Comparison of ENCODE assay signal across 27 cellular contexts in the genomic region with DNA sequence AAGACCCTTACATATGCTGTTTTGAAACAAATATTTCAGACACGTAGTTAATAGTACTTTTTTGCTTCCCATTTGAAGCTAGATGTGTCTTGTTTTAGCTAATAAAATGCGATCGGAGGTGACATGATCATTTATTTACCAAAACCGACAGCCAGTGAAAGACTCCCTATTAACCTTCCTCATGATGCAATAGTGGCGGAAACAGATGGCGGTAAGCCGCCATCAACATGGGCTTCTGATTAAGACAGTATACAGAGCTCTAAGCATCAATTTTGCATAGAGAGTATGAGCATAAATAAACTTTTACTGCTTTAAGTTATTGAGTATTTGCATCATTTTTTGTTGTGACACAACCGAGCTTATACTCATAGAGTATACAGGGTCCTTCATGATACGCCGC.
DNase-seq lines count a peak whose midpoint lies in the region; ATAC-seq, FAIRE-seq and TF ChIP-seq lines count a peak whose summit lies in the region.
"Had no signal": no experiment of that assay in that cellular context is flagged by ENCODE, and none has a peak within 500 bp of the region (broad histone marks: within the 10 kb centered on the region; RNA-seq: fewer than 3 reads in every experiment).

No MANE protein-coding gene starts in this region.

- WGBS in K562 (ENCODE audit: insufficient coverage, low coverage, missing lambda C conversion rate): 31% methylated on average over 10 of the region's 10 CpGs

- no peak for TF ChIP-seq CTCF in K562 (IDR thresholded peaks at IDR 0.05 in 2 of 3, conservative IDR thresholded peaks at IDR 0.05 in 1 of 3; ENCODE audit: insufficient read depth in 2 of 3, low read depth in 1 of 3, low read length in 3 of 3)

- TF ChIP-seq POLR2A in K562 (conservative IDR thresholded peaks at IDR 0.05): no peak

- no peaks in the 10 kb centered on the region for H3K36me3 ChIP-seq in K562 (ENCODE audit: control insufficient read depth, insufficient read depth, low read length)
- H3K36me3 ChIP-seq: BE2C; BLaER1; BLaER1 treated with 17β-estradiol and CSF1 and Interleukin-3, amounts not matched to agents 10 nM and 100 nM had no signal

- no peak for TF ChIP-seq RAD21 in K562 (CRISPR knock-in tag; conservative IDR thresholded peaks at IDR 0.05 in 1 of 2, IDR thresholded peaks at IDR 0.05 in 1 of 2)

- H3K79me2 ChIP-seq in K562 (ENCODE audit: control insufficient read depth, insufficient read depth, low read length): no peaks in the 10 kb centered on the region

- no peaks in the 10 kb centered on the region for H4K20me1 ChIP-seq in K562 (replicated peaks; ENCODE audit: control insufficient read depth, insufficient read depth, low read length)
- H4K20me1 ChIP-seq: BLaER1; BLaER1 treated with 17β-estradiol and CSF1 and Interleukin-3, amounts not matched to agents 10 nM and 100 nM had no signal

- CTCF ChIA-PET in K562 (lab: Yijun Ruan, JAX; ENCODE audit: low intra/inter-chr PET ratio): no interaction called here

- H3K4me1 ChIP-seq in K562 (replicated peaks in 1 of 2; ENCODE audit: control insufficient read depth in 2 of 2, insufficient read depth in 2 of 2, low read length in 2 of 2): no peaks in the 10 kb centered on the region
- H3K4me1 ChIP-seq: A549; BE2C; BLaER1; BLaER1 treated with 17β-estradiol and CSF1 and Interleukin-3, amounts not matched to agents 10 nM and 100 nM; Caco-2 had no signal

- POLR2A ChIA-PET in K562 (lab: Yijun Ruan, JAX): no interaction called here

- H3K9ac ChIP-seq in K562 (ENCODE audit: insufficient read depth in 1 of 2, low read depth in 2 of 2, low read length in 2 of 2): no peak overlapping the region
- H3K9ac ChIP-seq: BLaER1; BLaER1 treated with 17β-estradiol and CSF1 and Interleukin-3, amounts not matched to agents 10 nM and 100 nM had no signal

- no peak overlapping the region for H2AFZ ChIP-seq in K562 (ENCODE audit: low read depth, low read length)

- no TSS peak for BruUV-seq in K562 (replicated peaks; lab: Mats Ljungman, UMichigan)

- no peaks in the 10 kb centered on the region for H3K27me3 ChIP-seq in K562 (ENCODE audit: control insufficient read depth in 2 of 2, insufficient read depth in 2 of 2, low read length in 2 of 2)
- H3K27me3 ChIP-seq: BE2C; BLaER1; BLaER1 treated with 17β-estradiol and CSF1 and Interleukin-3, amounts not matched to agents 10 nM and 100 nM had no signal

- DNase-seq in K562 (ENCODE audit: extremely low read depth in 1 of 4, low spot score in 3 of 4) (no peak), NCI-H1048 (lab: John Stamatoyannopoulos, UW) (no peak)
- DNase-seq: 8988T; ACHN; AML-193; BE2C; C1 segment of cervical spinal cord; Caco-2; Calu3; CD4-positive, alpha-beta memory T cell; CD4-positive, alpha-beta T cell; CD4-positive, CD25-positive, alpha-beta regulatory T cell; CD8-positive, alpha-beta memory T cell; CD8-positive, alpha-beta T cell; COR-L47; DMS 273 treated with DMSO at 0.1 percent for 48 hours; DMS53; DMS79; DMS79 treated with DMSO at 0.1 percent for 48 hours; DND-41; EL had no signal

- no peak overlapping the region for H3K4me2 ChIP-seq in K562 (ENCODE audit: insufficient read depth, low read length)
- H3K4me2 ChIP-seq: A549; BLaER1; BLaER1 treated with 17β-estradiol and CSF1 and Interleukin-3, amounts not matched to agents 10 nM and 100 nM had no signal

- no peaks in the 10 kb centered on the region for H3K9me3 ChIP-seq in K562 (replicated peaks; ENCODE audit: control insufficient read depth, insufficient read depth, low read depth, low read length)
- H3K9me3 ChIP-seq: A549; BE2C; BLaER1; BLaER1 treated with 17β-estradiol and CSF1 and Interleukin-3, amounts not matched to agents 10 nM and 100 nM; Caco-2 had no signal

- no peak overlapping the region for H3K4me3 ChIP-seq in K562
- H3K4me3 ChIP-seq: A549; BLaER1; BLaER1 treated with 17β-estradiol and CSF1 and Interleukin-3, amounts not matched to agents 10 nM and 100 nM had no signal

- TF ChIP-seq EP300 in K562 (IDR thresholded peaks at IDR 0.05; ENCODE audit: low read length): no peak

- peak overlapping the region; percentile 18; the same call in 1 of the 3 replicates for H3K27ac ChIP-seq in K562 (ENCODE audit: extremely low read depth, low read depth, low read length)
- H3K27ac ChIP-seq: 22Rv1; A549; BLaER1; BLaER1 treated with 17β-estradiol and CSF1 and Interleukin-3, amounts not matched to agents 10 nM and 100 nM; C4-2B had no signal

- peak; percentile 41; the same call in 2 of the 3 replicates for ATAC-seq in K562
- ATAC-seq: A549; CD8-positive, alpha-beta T cell had no signal

- FAIRE-seq in K562 (lab: Jason Lieb, UNC): no peak
- FAIRE-seq: A549, D721Med had no signal

- H3K9me1 ChIP-seq in K562 (ENCODE audit: control insufficient read depth, insufficient read depth, low read length): no peaks in the 10 kb centered on the region

- intact Hi-C loops in K562 (cut with micrococcal nuclease): no loop called here

- in situ Hi-C loops in K562 (cut with MboI): no loop called here

TF ChIP-seq in K562, 482 proteins besides CTCF, POLR2A, EP300 and RAD21:
- TF ChIP-seq ELF4 (CRISPR knock-in tag; IDR thresholded peaks at IDR 0.05) (no peak), LEF1 (IDR thresholded peaks at IDR 0.05) (no peak), NELFE (IDR thresholded peaks at IDR 0.05; ENCODE audit: insufficient read depth, insufficient read length) (no peak), ZFP30 (CRISPR knock-in tag; IDR thresholded peaks at IDR 0.05; ENCODE audit: borderline replicate concordance) (no peak), CEBPB (tag; IDR thresholded peaks at IDR 0.05) (peak; percentile 41; the same call in 1 of the 2 replicates), YY1 (IDR thresholded peaks at IDR 0.05; ENCODE audit: borderline replicate concordance in 1 of 3, control insufficient read depth in 1 of 3, extremely low read depth in 1 of 3, insufficient read depth in 3 of 3, insufficient read length in 1 of 3, insufficient replicate concordance in 2 of 3, low read depth in 1 of 3, low read length in 2 of 3) (peak in 1 of 3 experiments; percentile 14), HSF4 (CRISPR knock-in tag; IDR thresholded peaks at IDR 0.05; ENCODE audit: borderline replicate concordance) (no peak), TRIM24 (IDR thresholded peaks at IDR 0.05) (no peak), ETV1 (tag; conservative IDR thresholded peaks at IDR 0.05; ENCODE audit: low read depth) (peak; percentile 33; the same call in 1 of the 2 replicates), ZNF140 (CRISPR knock-in tag; IDR thresholded peaks at IDR 0.05) (no peak), MTA1 (IDR thresholded peaks at IDR 0.05; ENCODE audit: borderline replicate concordance) (no peak), ZNF124 (CRISPR knock-in tag; IDR thresholded peaks at IDR 0.05) (no peak), RNF2 (IDR thresholded peaks at IDR 0.05) (no peak), NR4A1 (CRISPR knock-in tag; IDR thresholded peaks at IDR 0.05) (no peak), NR4A1 (tag; IDR thresholded peaks at IDR 0.05) (no peak), CAMTA2 (CRISPR knock-in tag; conservative IDR thresholded peaks at IDR 0.05) (no peak)
- TF ChIP-seq, protein P1, sequence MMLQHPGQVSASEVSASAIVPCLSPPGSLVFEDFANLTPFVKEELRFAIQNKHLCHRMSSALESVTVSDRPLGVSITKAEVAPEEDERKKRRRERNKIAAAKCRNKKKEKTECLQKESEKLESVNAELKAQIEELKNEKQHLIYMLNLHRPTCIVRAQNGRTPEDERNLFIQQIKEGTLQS (IDR thresholded peaks at IDR 0.05): peak; percentile 52
- TF ChIP-seq, protein P1 (CRISPR knock-in tag; conservative IDR thresholded peaks at IDR 0.05): no peak
- TF ChIP-seq, protein P2, sequence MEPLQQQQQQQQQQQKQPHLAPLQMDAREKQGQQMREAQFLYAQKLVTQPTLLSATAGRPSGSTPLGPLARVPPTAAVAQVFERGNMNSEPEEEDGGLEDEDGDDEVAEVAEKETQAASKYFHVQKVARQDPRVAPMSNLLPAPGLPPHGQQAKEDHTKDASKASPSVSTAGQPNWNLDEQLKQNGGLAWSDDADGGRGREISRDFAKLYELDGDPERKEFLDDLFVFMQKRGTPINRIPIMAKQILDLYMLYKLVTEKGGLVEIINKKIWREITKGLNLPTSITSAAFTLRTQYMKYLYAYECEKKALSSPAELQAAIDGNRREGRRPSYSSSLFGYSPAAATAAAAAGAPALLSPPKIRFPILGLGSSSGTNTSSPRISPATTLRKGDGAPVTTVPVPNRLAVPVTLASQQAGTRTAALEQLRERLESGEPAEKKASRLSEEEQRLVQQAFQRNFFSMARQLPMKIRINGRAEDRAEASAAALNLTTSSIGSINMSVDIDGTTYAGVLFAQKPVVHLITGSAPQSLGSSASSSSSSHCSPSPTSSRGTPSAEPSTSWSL (CRISPR knock-in tag; IDR thresholded peaks at IDR 0.05; ENCODE audit: borderline replicate concordance): no peak
- TF ChIP-seq, protein P3, sequence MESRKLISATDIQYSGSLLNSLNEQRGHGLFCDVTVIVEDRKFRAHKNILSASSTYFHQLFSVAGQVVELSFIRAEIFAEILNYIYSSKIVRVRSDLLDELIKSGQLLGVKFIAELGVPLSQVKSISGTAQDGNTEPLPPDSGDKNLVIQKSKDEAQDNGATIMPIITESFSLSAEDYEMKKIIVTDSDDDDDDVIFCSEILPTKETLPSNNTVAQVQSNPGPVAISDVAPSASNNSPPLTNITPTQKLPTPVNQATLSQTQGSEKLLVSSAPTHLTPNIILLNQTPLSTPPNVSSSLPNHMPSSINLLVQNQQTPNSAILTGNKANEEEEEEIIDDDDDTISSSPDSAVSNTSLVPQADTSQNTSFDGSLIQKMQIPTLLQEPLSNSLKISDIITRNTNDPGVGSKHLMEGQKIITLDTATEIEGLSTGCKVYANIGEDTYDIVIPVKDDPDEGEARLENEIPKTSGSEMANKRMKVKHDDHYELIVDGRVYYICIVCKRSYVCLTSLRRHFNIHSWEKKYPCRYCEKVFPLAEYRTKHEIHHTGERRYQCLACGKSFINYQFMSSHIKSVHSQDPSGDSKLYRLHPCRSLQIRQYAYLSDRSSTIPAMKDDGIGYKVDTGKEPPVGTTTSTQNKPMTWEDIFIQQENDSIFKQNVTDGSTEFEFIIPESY (CRISPR knock-in tag; IDR thresholded peaks at IDR 0.05): peak; percentile 68; the same call in 1 of the 2 replicates
TF ChIP-seq in K562: peak in this region for 5.
